30 cellular contexts compared by ENCODE assay signal in genomic region chr4:108738307-108738706, GRCh38. TPM values are rescaled to one million over a fixed set of nuclear protein-coding genes. Genes with fewer than 3 reads are reported as not detected.
A peak's percentile ranks its signal among the peaks of the same experiment; 100 is the strongest.
DNase-seq lines count a peak whose midpoint lies in the region; ATAC-seq, FAIRE-seq and TF ChIP-seq lines count a peak whose summit lies in the region.
"Had no signal": no experiment of that assay in that cellular context is flagged by ENCODE, and none has a peak within 500 bp of the region (broad histone marks: within the 10 kb centered on the region; RNA-seq: fewer than 3 reads in every experiment).

No MANE protein-coding gene starts in this region.

- H3K27ac ChIP-seq in A549 = no peak overlapping the region
- H3K27ac ChIP-seq in HEK293 (ENCODE audit: extremely low read depth, low read depth, low read length) = no peak overlapping the region
- H3K27ac ChIP-seq in PC-9 = no peak overlapping the region
- H3K27ac ChIP-seq in H9 (ENCODE audit: insufficient read length, low read depth, low read length) = no peak overlapping the region
- H3K27ac ChIP-seq: dorsolateral prefrontal cortex, hepatocyte, neural progenitor cell had no signal

- H3K18ac ChIP-seq in H9 (ENCODE audit: insufficient read length, low read depth, low read length) = no peak overlapping the region

- H3K4ac ChIP-seq in H9 (ENCODE audit: low read depth, low read length) = no peak overlapping the region

- H3K79me2 ChIP-seq in PC-9 (ENCODE audit: low read depth) = no peaks in the 10 kb centered on the region
- no peaks in the 10 kb centered on the region for H3K79me2 ChIP-seq in H9 (ENCODE audit: insufficient read depth, low read length)
- H3K79me2 ChIP-seq: hepatocyte had no signal

- H2BK15ac ChIP-seq in H9 (ENCODE audit: low read depth, low read length) = no peak overlapping the region

- H3K36me3 ChIP-seq in HEK293 (ENCODE audit: control insufficient read depth in 2 of 2, insufficient read depth in 1 of 2, low read length in 2 of 2) (no peaks in the 10 kb centered on the region), PC-9 (ENCODE audit: low read depth) (no peaks in the 10 kb centered on the region)
- H3K36me3 ChIP-seq: neural progenitor cell had no signal

- H2AK5ac ChIP-seq in H9 (ENCODE audit: insufficient read length, low read length) = no peak overlapping the region

- H3T11ph ChIP-seq in H9 (ENCODE audit: low read length) = no peak overlapping the region

- no peak overlapping the region for H3K4me3 ChIP-seq in A549
- no peak overlapping the region for H3K4me3 ChIP-seq in HEK293 (ENCODE audit: low read depth, low read length)
- H3K4me3 ChIP-seq in foreskin fibroblast (ENCODE audit: low read depth in 1 of 2, low read length in 2 of 2) = no peak overlapping the region
- no peak overlapping the region for H3K4me3 ChIP-seq in PC-9
- H3K4me3 ChIP-seq: dorsolateral prefrontal cortex, hepatocyte, mucosa of descending colon, neural progenitor cell had no signal

- TF ChIP-seq CTCF in A549 (IDR thresholded peaks at IDR 0.05) = no peak
- TF ChIP-seq CTCF in HEK293 (tag by site-specific recombination; IDR thresholded peaks at IDR 0.05) = no peak
- TF ChIP-seq CTCF in foreskin fibroblast (IDR thresholded peaks at IDR 0.05; ENCODE audit: low read depth, low read length) = no peak
- TF ChIP-seq CTCF in PC-9 (conservative IDR thresholded peaks at IDR 0.05) = no peak
- TF ChIP-seq CTCF in H9 (conservative IDR thresholded peaks at IDR 0.05) = no peak

- intact Hi-C loops in PC-9 (cut with micrococcal nuclease; ENCODE audit: unreplicated experiment) = no loop called here

- TF ChIP-seq RAD21 in A549 (conservative IDR thresholded peaks at IDR 0.05 in 1 of 2, IDR thresholded peaks at IDR 0.05 in 1 of 2) = no peak

- H3K27ac Mint-ChIP-seq in H9 = no peak overlapping the region
- H3K27ac Mint-ChIP-seq: activated CD4-positive, alpha-beta memory T cell treated with anti-CD3 and anti-CD28 coated beads, Interleukin-2, amount 10 ng/mL, durations not matched to agents 7 days and 5 days; immature natural killer cell; progenitor cell of endocrine pancreas had no signal

- no TSS peak for BruUV-seq in PC-9 (replicated peaks; lab: Mats Ljungman, UMichigan)

- H3K4me2 ChIP-seq in A549 (no peak overlapping the region), PC-9 (no peak overlapping the region), H9 (ENCODE audit: insufficient read depth, insufficient read length, low read length) (no peak overlapping the region)
- H3K4me2 ChIP-seq: hepatocyte, neural progenitor cell had no signal

- H2BK20ac ChIP-seq in H9 (ENCODE audit: low read depth, low read length, poor library complexity, severe bottlenecking) = no peak overlapping the region

- no peak overlapping the region for H2BK120ac ChIP-seq in H9 (ENCODE audit: low read depth, low read length, poor library complexity, severe bottlenecking)

- TF ChIP-seq POLR2A in A549 (IDR thresholded peaks at IDR 0.05; ENCODE audit: low read length) = no peak

- no peaks in the 10 kb centered on the region for H3K27me3 Mint-ChIP-seq in H9 (ENCODE audit: low read depth)

- no peak overlapping the region for H4K91ac ChIP-seq in H9 (ENCODE audit: insufficient read length, low read depth, low read length)

- H3K4me3 Mint-ChIP-seq in H9 = no peak overlapping the region
- H3K4me3 Mint-ChIP-seq: activated CD4-positive, alpha-beta memory T cell treated with anti-CD3 and anti-CD28 coated beads, Interleukin-2, amount 10 ng/mL, durations not matched to agents 7 days and 5 days; immature natural killer cell; neural progenitor cell had no signal

- no peaks in the 10 kb centered on the region for H3K23me2 ChIP-seq in H9 (ENCODE audit: insufficient read length, low read depth, low read length, poor library complexity, severe bottlenecking)

- H2BK12ac ChIP-seq in H9 (ENCODE audit: insufficient read length, low read depth, low read length) = no peak overlapping the region

- no peak overlapping the region for H3K23ac ChIP-seq in H9 (ENCODE audit: insufficient read length, low read depth, low read length)

- CTCF ChIA-PET in A549 (lab: Yijun Ruan, JAX) = no interaction called here
- CTCF ChIA-PET in HEK293 (lab: Yijun Ruan, JAX) = no interaction called here
- CTCF ChIA-PET in PC-9 (lab: Charles Lee) = no interaction called here

- H3K36me3 Mint-ChIP-seq in H9 (ENCODE audit: insufficient read depth in 1 of 3, low read depth in 3 of 3) = no peaks in the 10 kb centered on the region
- H3K36me3 Mint-ChIP-seq: immature natural killer cell, neural progenitor cell had no signal

- H3K27me3 ChIP-seq in PC-9 (ENCODE audit: insufficient read depth, low read depth) (no peaks in the 10 kb centered on the region), H9 (ENCODE audit: insufficient read depth, low read length) (no peaks in the 10 kb centered on the region)
- H3K27me3 ChIP-seq: dorsolateral prefrontal cortex, hepatocyte, neural progenitor cell had no signal

- no peak for FAIRE-seq in A549 (lab: Jason Lieb, UNC)
- FAIRE-seq: D721Med, frontal cortex had no signal

- no peak for TF ChIP-seq EP300 in A549 (IDR thresholded peaks at IDR 0.05)

- H3K14ac ChIP-seq in H9 (ENCODE audit: insufficient read depth, low read length) = no peak overlapping the region

- H4K20me1 ChIP-seq in PC-9 (ENCODE audit: insufficient read depth) = no peaks in the 10 kb centered on the region
- H4K20me1 ChIP-seq in H9 (ENCODE audit: control insufficient read depth, insufficient read depth, insufficient read length) = no peaks in the 10 kb centered on the region

- no peak overlapping the region for H3K56ac ChIP-seq in H9 (ENCODE audit: insufficient read length, low read depth, low read length)

- DNase-seq in A549 (ENCODE audit: low read depth in 1 of 2, low spot score in 1 of 2) (no peak), amniotic epithelial cell (ENCODE audit: low read depth) (peak; percentile 48), foreskin fibroblast (peak; percentile 10 to 66), PC-9 (no peak), H9 (no peak)
- no peak for DNase-seq in activated naive CD4-positive, alpha-beta T cell treated with Interleukin-2 at 50 U/mL for 16 hours
- DNase-seq: ACHN; activated CD4-positive, alpha-beta memory T cell treated with anti-CD3 and anti-CD28 coated beads, Interleukin-2, amount 10 ng/mL, durations not matched to agents 7 days and 5 days; activated T-cell treated with anti-CD3 and anti-CD28 coated beads for 4 hours; amygdala; C1 segment of cervical spinal cord; central memory CD4-positive, alpha-beta T cell; dorsolateral prefrontal cortex; GF-D8; immature natural killer cell; mucosa of descending colon; NCI-H524 treated with DMSO at 0.1 percent for 48 hours; Right ventricle myocardium superior; stimulated activated CD4-positive, alpha-beta T cell treated with anti-CD3 and anti-CD28 coated beads, Interleukin-1b, Interleukin-23, amount 100 ng/mL, for 48 hours; SW 1271 had no signal

- no peak overlapping the region for H4K5ac ChIP-seq in H9 (ENCODE audit: insufficient read length, low read depth, low read length)

- H3K9me3 ChIP-seq in A549 (no peaks in the 10 kb centered on the region), HEK293 (ENCODE audit: control insufficient read depth, insufficient read depth, low read depth, low read length) (no peaks in the 10 kb centered on the region), PC-9 (ENCODE audit: insufficient read depth, low read depth) (no peaks in the 10 kb centered on the region), H9 (ENCODE audit: control insufficient read depth, low read depth, low read length) (no peaks in the 10 kb centered on the region)
- H3K9me3 ChIP-seq: mucosa of descending colon had no signal

- H2AFZ ChIP-seq in PC-9 = no peak overlapping the region
- H2AFZ ChIP-seq in H9 (ENCODE audit: low read length) = no peak overlapping the region
- H2AFZ ChIP-seq: hepatocyte, neural progenitor cell had no signal

- H3K79me1 ChIP-seq in H9 (ENCODE audit: insufficient read depth, low read depth, low read length, poor library complexity, severe bottlenecking) = no peaks in the 10 kb centered on the region

- no peak for ATAC-seq in A549
- ATAC-seq in HG02970 (IDR thresholded peaks at IDR 0.05; ENCODE audit: low FRiP score, unreplicated experiment) = no peak
- ATAC-seq: activated CD4-positive, CD25-positive, alpha-beta regulatory T cell treated with anti-CD3 and anti-CD28 coated beads, Interleukin-2, amount 50 U/mL, for 24 hours; mucosa of descending colon had no signal

- H3K9me2 ChIP-seq in PC-9 (ENCODE audit: insufficient read depth) = no peaks in the 10 kb centered on the region

- no peak overlapping the region for H2BK5ac ChIP-seq in H9 (ENCODE audit: insufficient read length, low read length)

- no peak overlapping the region for H4K8ac ChIP-seq in H9 (replicated peaks; ENCODE audit: insufficient read length, low read depth, low read length)

- H3K9ac ChIP-seq in H9 (ENCODE audit: extremely low read depth, insufficient read length, low read length) = no peak overlapping the region
- H3K9ac ChIP-seq: neural progenitor cell had no signal

- POLR2A ChIA-PET in A549 (lab: Yijun Ruan, JAX) = no interaction called here
- POLR2A ChIA-PET in HEK293 (lab: Yijun Ruan, JAX) = interaction anchor here (0.9 kb wide), 1 partner anchor 41 kb away, joined by 3 read pairs; no protein-coding TSS in a partner anchor
- POLR2A ChIA-PET in PC-9 (lab: Charles Lee; ENCODE audit: unreplicated experiment) = no interaction called here

- no peaks in the 10 kb centered on the region; a peak in 1 of 5 replicates for H3K9me3 Mint-ChIP-seq in H9
- H3K9me3 Mint-ChIP-seq: activated CD4-positive, alpha-beta memory T cell treated with anti-CD3 and anti-CD28 coated beads, Interleukin-2, amount 10 ng/mL, durations not matched to agents 7 days and 5 days; neural progenitor cell had no signal

- H3K4me1 ChIP-seq in A549 (no peaks in the 10 kb centered on the region), HEK293 (ENCODE audit: control insufficient read depth, insufficient read depth, low read length) (no peaks in the 10 kb centered on the region), PC-9 (replicated peaks; ENCODE audit: insufficient read depth) (no peaks in the 10 kb centered on the region), H9 (ENCODE audit: insufficient read depth, low read length) (no peaks in the 10 kb centered on the region; the same call in 1 of the 2 replicates)

- H3F3A ChIP-seq in PC-9 (ENCODE audit: insufficient read depth, low read depth) = no peaks in the 10 kb centered on the region

- peaks cover 0 to 6% of the 10 kb centered on the region in 2 experiments; a peak in 2 of 4 replicates for H3K4me1 Mint-ChIP-seq in H9
- H3K4me1 Mint-ChIP-seq: activated CD4-positive, alpha-beta memory T cell treated with anti-CD3 and anti-CD28 coated beads, Interleukin-2, amount 10 ng/mL, durations not matched to agents 7 days and 5 days; immature natural killer cell had no signal

TF ChIP-seq in A549, 52 proteins besides CTCF, POLR2A, EP300 and RAD21 (continues in another document):
- TF ChIP-seq NR3C1 (IDR thresholded peaks at IDR 0.05) = no peak

RNA-seq across cellular contexts. Expression of gene ETNPPL, which starts 24.5 kb away (rescaled TPM):
- polyA plus RNA-seq in A549 (2011; rRNA removed) = not detected in 2 replicates
- 0.07 TPM in 1 of 2 replicates, not detected in the other for polyA plus RNA-seq in A549 (2012; cell fraction: cytosol; rRNA removed)
- not detected in 2 replicates for polyA plus RNA-seq in A549 (2012; cell fraction: nucleus; rRNA removed)
- 0.05 TPM in 1 of 3 replicates, not detected in the others for polyA plus RNA-seq in A549 (2017; fragmentation: RNase III; extraction: RNeasy Plus Mini Kit Qiagen cat#74134 plus additional on column Dnase treatment)
- not detected in 2 replicates for polyA minus RNA-seq in A549 (2011; rRNA and poly(A)+ RNA removed)
- total RNA-seq in PC-9 (2021) = not detected in 2 replicates
- 1.3 and 1.4 TPM in 2 replicates for total RNA-seq in H9 (2021)
- total RNA-seq: activated CD4-positive, alpha-beta memory T cell treated with anti-CD3 and anti-CD28 coated beads, Interleukin-2, amount 10 ng/mL, durations not matched to agents 7 days and 5 days; mucosa of descending colon; skeletal muscle tissue; ureter had no signal
- polyA plus RNA-seq: immature natural killer cell had no signal

Comparison
In these comparisons a context has a peak if more than half of its experiments do, and no peak if none do; other contexts are left out.
1. DNase-seq: peak in amniotic epithelial cell (single experiment) and foreskin fibroblast (2 of 2); none in A549 (0 of 2), activated naive CD4-positive, alpha-beta T cell treated with Interleukin-2 at 50 U/mL for 16 hours (single experiment), PC-9 (0 of 2) and H9 (single experiment).